In genomic region chr6:108492131-108492766, GRCh38 we compare ENCODE assay signal across 9 cellular contexts.
DNase-seq lines count a peak whose midpoint lies in the region; ATAC-seq and TF ChIP-seq lines count a peak whose summit lies in the region.
"Had no signal": no experiment of that assay in that cellular context is flagged by ENCODE, and none has a peak within 500 bp of the region (broad histone marks: within the 10 kb centered on the region; RNA-seq: fewer than 3 reads in every experiment).

No MANE protein-coding gene starts in this region.

- H3K9ac ChIP-seq in fibroblast of lung (ENCODE audit: insufficient read depth, low read length) = no peak overlapping the region

- TF ChIP-seq CTCF in RWPE2 (IDR thresholded peaks at IDR 0.05; ENCODE audit: poor library complexity, severe bottlenecking) (peak; percentile 80), fibroblast of lung (conservative IDR thresholded peaks at IDR 0.05 in 1 of 2, IDR thresholded peaks at IDR 0.05 in 1 of 2; ENCODE audit: low read depth in 1 of 2, low read length in 2 of 2) (peak; percentile 70 to 76)

- H3K36me3 ChIP-seq in RWPE2 (ENCODE audit: low read depth) = no peaks in the 10 kb centered on the region
- H3K36me3 ChIP-seq in fibroblast of lung (ENCODE audit: control insufficient read depth, insufficient read depth, low read length) = no peaks in the 10 kb centered on the region

- no peak overlapping the region for H3K27ac ChIP-seq in RWPE2 (ENCODE audit: poor library complexity, severe bottlenecking)
- H3K27ac ChIP-seq in fibroblast of lung (ENCODE audit: insufficient read depth, low read length) = no peak overlapping the region
- H3K27ac ChIP-seq: skin epidermis had no signal

- no peaks in the 10 kb centered on the region for H4K20me1 ChIP-seq in fibroblast of lung (ENCODE audit: control insufficient read depth, extremely low read depth, insufficient read depth, low read length)

- no peaks in the 10 kb centered on the region for H3K79me2 ChIP-seq in fibroblast of lung (ENCODE audit: control insufficient read depth, insufficient read depth, low read length)

- DNase-seq in DMS153 (lab: John Stamatoyannopoulos, UW) = peak; percentile 4
- peak; percentile 14 for DNase-seq in HT1080 (ENCODE audit: low read depth)
- DNase-seq in RWPE2 (ENCODE audit: low spot score) = no peak
- DNase-seq in fibroblast of lung (ENCODE audit: low read depth in 2 of 2) = peak; percentile 54 to 67
- DNase-seq in pulmonary artery endothelial cell (ENCODE audit: low read depth, low spot score) = peak; percentile 32

- no peaks in the 10 kb centered on the region for H3K4me1 ChIP-seq in RWPE2 (ENCODE audit: insufficient read depth, poor library complexity, severe bottlenecking)
- H3K4me1 ChIP-seq in fibroblast of lung (ENCODE audit: control insufficient read depth, extremely low read depth, insufficient read depth, low read length) = no peaks in the 10 kb centered on the region

- H2AFZ ChIP-seq in fibroblast of lung (ENCODE audit: low read length) = no peak overlapping the region

- ATAC-seq in RWPE2 (ENCODE audit: low read depth) (peak; percentile 59; the same call in 2 of the 3 replicates), GM18861 (IDR thresholded peaks at IDR 0.05; ENCODE audit: unreplicated experiment) (no peak), GM21528 (IDR thresholded peaks at IDR 0.05; ENCODE audit: low FRiP score, unreplicated experiment) (no peak), GM21390 (IDR thresholded peaks at IDR 0.05; ENCODE audit: unreplicated experiment) (no peak)

- H3K9me3 ChIP-seq in RWPE2 (ENCODE audit: severe bottlenecking) (no peaks in the 10 kb centered on the region), fibroblast of lung (ENCODE audit: control insufficient read depth, insufficient read depth, low read depth, low read length) (no peaks in the 10 kb centered on the region)

- no peak overlapping the region for H3K4me2 ChIP-seq in fibroblast of lung (ENCODE audit: extremely low read depth, insufficient read depth, low read length)

- H3K27me3 ChIP-seq in RWPE2 (ENCODE audit: insufficient read depth, poor library complexity, severe bottlenecking) (no peaks in the 10 kb centered on the region), fibroblast of lung (ENCODE audit: control insufficient read depth, insufficient read depth, low read length) (no peaks in the 10 kb centered on the region)

- H3K4me3 ChIP-seq in RWPE2 (ENCODE audit: severe bottlenecking) (no peak overlapping the region), fibroblast of lung (replicated peaks in 1 of 4; ENCODE audit: control extremely low read depth in 1 of 4, insufficient read depth in 1 of 4, low read depth in 3 of 4, low read length in 4 of 4) (no peak overlapping the region)
- H3K4me3 ChIP-seq: skin epidermis had no signal
